Comparison of ENCODE assay signal across 1 cellular context in genomic region chr17:58585554-58585953, GRCh38.
TF ChIP-seq lines count a peak whose summit lies in the region.

No MANE protein-coding gene starts in this region.

TF ChIP-seq in IMR-90, 13 proteins besides CTCF, POLR2A, EP300 and RAD21 (continued from another document):
- TF ChIP-seq SMC3 (IDR thresholded peaks at IDR 0.05; ENCODE audit: low read depth, low read length) (no peak), RFX5 (IDR thresholded peaks at IDR 0.05; ENCODE audit: low read depth, low read length) (no peak), ELK1 (IDR thresholded peaks at IDR 0.05; ENCODE audit: borderline replicate concordance, low read depth, low read length) (no peak), MAFK (IDR thresholded peaks at IDR 0.05; ENCODE audit: low read depth, low read length) (no peak), CEBPB (IDR thresholded peaks at IDR 0.05; ENCODE audit: low read depth, low read length) (no peak), FOS (IDR thresholded peaks at IDR 0.05; ENCODE audit: low read depth, low read length) (no peak), USF2 (IDR thresholded peaks at IDR 0.05; ENCODE audit: low read depth, low read length) (no peak), BHLHE40 (IDR thresholded peaks at IDR 0.05; ENCODE audit: low read depth, low read length) (no peak), MAZ (IDR thresholded peaks at IDR 0.05; ENCODE audit: borderline replicate concordance, low read depth, low read length) (no peak), RCOR1 (IDR thresholded peaks at IDR 0.05; ENCODE audit: insufficient replicate concordance, low read length) (no peak), MXI1 (IDR thresholded peaks at IDR 0.05; ENCODE audit: borderline replicate concordance, low read depth, low read length) (no peak), CHD1 (IDR thresholded peaks at IDR 0.05; ENCODE audit: low read depth, low read length) (no peak)
